13 cellular contexts compared by ENCODE assay signal in genomic region chr2:238290715-238291549, GRCh38. TPM values are rescaled to one million over a fixed set of nuclear protein-coding genes. Genes with fewer than 3 reads are reported as not detected.
DNase-seq lines count a peak whose midpoint lies in the region; ATAC-seq, FAIRE-seq and TF ChIP-seq lines count a peak whose summit lies in the region.
"Had no signal": no experiment of that assay in that cellular context is flagged by ENCODE, and none has a peak within 500 bp of the region (broad histone marks: within the 10 kb centered on the region; RNA-seq: fewer than 3 reads in every experiment).

No MANE protein-coding gene starts in this region.

- ATAC-seq in A549 (peak in 1 of 2 experiments; percentile 29; a peak in 3 of 6 replicates), natural killer cell (no peak)
- ATAC-seq: SK-N-SH treated with all-trans-retinoic acid at 6 μM for 48 hours; stimulated activated naive B cell treated with anti-CD40 and anti-IgM and Interleukin-4, amounts not matched to agents 10 μg/mL and 1 μg/mL and 100 μg/mL, for 72 hours had no signal

- H3K4me3 ChIP-seq in A549 (peak overlapping the region; percentile 18; the same call in 1 of the 3 replicates), bronchial epithelial cell (ENCODE audit: low read depth, low read length) (no peak overlapping the region)

- H3K4me3 Mint-ChIP-seq in natural killer cell: peak overlapping the region; percentile 99

- H3K4me2 ChIP-seq in A549: peak overlapping the region; percentile 92

- TF ChIP-seq CTCF in A549 (IDR thresholded peaks at IDR 0.05) (no peak), bronchial epithelial cell (IDR thresholded peaks at IDR 0.05; ENCODE audit: insufficient read depth, low read length, severe bottlenecking) (no peak), natural killer cell (IDR thresholded peaks at IDR 0.05) (no peak), GM13976 (IDR thresholded peaks at IDR 0.05; ENCODE audit: borderline replicate concordance, control extremely low read depth, extremely low read depth, insufficient read depth, missing control alignments) (no peak)

- no peak for TF ChIP-seq POLR2A in A549 (IDR thresholded peaks at IDR 0.05; ENCODE audit: low read length)

- no peaks in the 10 kb centered on the region for H3K9me3 Mint-ChIP-seq in natural killer cell
- H3K9me3 Mint-ChIP-seq: stimulated activated naive B cell treated with anti-CD40 and anti-IgM and Interleukin-4, amounts not matched to agents 10 μg/mL and 1 μg/mL and 100 μg/mL, for 72 hours had no signal

- H3K9me3 ChIP-seq in A549: no peaks in the 10 kb centered on the region
- H3K9me3 ChIP-seq: neutrophil had no signal

- intact Hi-C loops in natural killer cell (cut with micrococcal nuclease): no loop called here

- H3K4me1 ChIP-seq in A549: peaks cover 62% of the 10 kb centered on the region

- WGBS in A549 (ENCODE audit: missing lambda C conversion rate): 56% methylated on average over 5 of the region's 5 CpGs

- peak overlapping the region; percentile 87 to 97 for H3K27ac ChIP-seq in A549
- H3K27ac ChIP-seq: neutrophil had no signal

- POLR2A ChIA-PET in A549 (lab: Yijun Ruan, JAX): interaction anchor here (0.6 to 1.0 kb wide), 3 partner anchors 9 to 355 kb away, joined by 3 read pairs; partner anchors contain the start of gene HES6

- DNase-seq in A549 (ENCODE audit: low read depth in 1 of 2, low spot score in 1 of 2) (peak; percentile 45 to 91), HT-29 (ENCODE audit: low spot score) (peak; percentile 71), bronchial epithelial cell (ENCODE audit: low read depth) (peak; percentile 40), natural killer cell (no peak), cerebellar cortex (ENCODE audit: low spot score) (no peak), GM13976 (ENCODE audit: low spot score) (no peak), ureter (ENCODE audit: low spot score) (no peak)
- no peak for DNase-seq in central memory CD4-positive, alpha-beta T cell
- DNase-seq: activated naive CD4-positive, alpha-beta T cell treated with anti-CD3 and anti-CD28 coated beads, Interleukin-2, amount 50 U/mL, for 16 hours; KG1; stimulated activated naive B cell treated with anti-CD40 and anti-IgM and Interleukin-4, amounts not matched to agents 10 μg/mL and 1 μg/mL and 100 μg/mL, for 72 hours had no signal

- H3K27me3 Mint-ChIP-seq in natural killer cell (ENCODE audit: low read depth in 2 of 2): peaks cover 0 to 3% of the 10 kb centered on the region in 2 donors

- FAIRE-seq in A549 (lab: Jason Lieb, UNC) (no peak), bronchial epithelial cell (lab: Jason Lieb, UNC) (no peak)

- no peak for TF ChIP-seq RAD21 in A549 (conservative IDR thresholded peaks at IDR 0.05 in 1 of 2, IDR thresholded peaks at IDR 0.05 in 1 of 2)

- no peaks in the 10 kb centered on the region for H3K36me3 ChIP-seq in bronchial epithelial cell (ENCODE audit: control insufficient read depth, insufficient read depth, low read length)
- H3K36me3 ChIP-seq: neutrophil had no signal

- TF ChIP-seq EP300 in A549 (IDR thresholded peaks at IDR 0.05): no peak

- in situ Hi-C loops in GM13976 (cut with MboI; ENCODE audit: low sequenced_read_pairs, unreplicated experiment): no loop called here

- peak overlapping the region; percentile 98 to 99 for H3K27ac Mint-ChIP-seq in natural killer cell

- CTCF ChIA-PET in A549 (lab: Yijun Ruan, JAX): interaction anchor here (0.8 to 22.7 kb wide), 10 partner anchors 9 to 67 kb away, joined by 3 to 351 read pairs (median 4); no protein-coding TSS in a partner anchor

- no peaks in the 10 kb centered on the region for H3K36me3 Mint-ChIP-seq in natural killer cell
- H3K36me3 Mint-ChIP-seq: stimulated activated naive B cell treated with anti-CD40 and anti-IgM and Interleukin-4, amounts not matched to agents 10 μg/mL and 1 μg/mL and 100 μg/mL, for 72 hours had no signal

- H3K4me1 Mint-ChIP-seq in natural killer cell: peaks cover 41 to 46% of the 10 kb centered on the region in 2 donors

- H3K27me3 ChIP-seq in bronchial epithelial cell (ENCODE audit: control insufficient read depth, insufficient read depth, low read length): no peaks in the 10 kb centered on the region

TF ChIP-seq in A549, 52 proteins besides CTCF, POLR2A, EP300 and RAD21 (continues in another document):
- TF ChIP-seq SMC3 (IDR thresholded peaks at IDR 0.05) (no peak), BCL3 (IDR thresholded peaks at IDR 0.05) (no peak), FOSL2 (IDR thresholded peaks at IDR 0.05) (no peak), FOSL2 (CRISPR knock-in tag; IDR thresholded peaks at IDR 0.05) (no peak), E2F6 (IDR thresholded peaks at IDR 0.05; ENCODE audit: borderline replicate concordance, low read depth) (no peak), HOXB13 (CRISPR knock-in tag; IDR thresholded peaks at IDR 0.05; ENCODE audit: low read depth) (peak; percentile 40; the same call in 1 of the 2 replicates), HEYL (CRISPR knock-in tag; IDR thresholded peaks at IDR 0.05) (peak; percentile 63; the same call in 1 of the 2 replicates), ZSCAN20 (CRISPR knock-in tag; IDR thresholded peaks at IDR 0.05) (0 out of 2 replicates have a peak, but pooled peaks have one; percentile 46), POLR2AphosphoS2 (conservative IDR thresholded peaks at IDR 0.05; ENCODE audit: low read length) (no peak), ZC3H11A (IDR thresholded peaks at IDR 0.05) (no peak), MAZ (IDR thresholded peaks at IDR 0.05; ENCODE audit: borderline replicate concordance, low read depth, low read length) (0 out of 2 replicates have a peak, but pooled peaks have one; percentile 7), SREBF2 (IDR thresholded peaks at IDR 0.05) (no peak), HES2 (IDR thresholded peaks at IDR 0.05) (no peak), ESRRA (IDR thresholded peaks at IDR 0.05; ENCODE audit: borderline replicate concordance, low read length) (no peak), TP53 (CRISPR knock-in tag; IDR thresholded peaks at IDR 0.05) (0 out of 2 replicates have a peak, but pooled peaks have one; percentile 10), ELK1 (IDR thresholded peaks at IDR 0.05; ENCODE audit: low read depth, low read length) (no peak), HDAC2 (IDR thresholded peaks at IDR 0.05) (no peak)

RNA-seq across cellular contexts. Expression of gene PER2, which starts 2.5 kb away (rescaled TPM):
- polyA plus RNA-seq in A549 (2011; rRNA removed): 8.5 and 14.4 TPM in 2 replicates
- polyA plus RNA-seq in A549 (2012; cell fraction: cytosol; rRNA removed): 3.6 and 4.8 TPM in 2 replicates
- polyA plus RNA-seq in A549 (2012; cell fraction: nucleus; rRNA removed): 13.6 and 17.0 TPM in 2 replicates
- polyA plus RNA-seq in A549 (2017; fragmentation: RNase III; extraction: RNeasy Plus Mini Kit Qiagen cat#74134 plus additional on column Dnase treatment): 3.4 to 4.2 TPM (median 3.6 TPM) in 3 replicates
- polyA minus RNA-seq in A549 (2011; rRNA and poly(A)+ RNA removed): 48.9 and 52.8 TPM in 2 replicates
- 26.6 and 28.3 TPM in 2 replicates for total RNA-seq in HT-29 (2014; rRNA removed; shearing (Covaris generic))
- total RNA-seq in bronchial epithelial cell: 11.3 and 19.1 TPM in 2 replicates
- total RNA-seq in natural killer cell: 10 to 100 TPM; 26.3 to 32.9 (median 32.6) TPM
- 30.5 TPM for total RNA-seq in ureter

RNA-seq across cellular contexts. Expression of gene TRAF3IP1, which starts 29.4 kb away (rescaled TPM):
- 10.6 and 10.9 TPM in 2 replicates for polyA plus RNA-seq in A549 (2011; rRNA removed)
- 10.9 and 12.1 TPM in 2 replicates for polyA plus RNA-seq in A549 (2012; cell fraction: cytosol; rRNA removed)
- polyA plus RNA-seq in A549 (2012; cell fraction: nucleus; rRNA removed): 9.5 and 9.6 TPM in 2 replicates
- polyA plus RNA-seq in A549 (2017; fragmentation: RNase III; extraction: RNeasy Plus Mini Kit Qiagen cat#74134 plus additional on column Dnase treatment): 19.1 to 20.2 TPM (median 19.2 TPM) in 3 replicates
- polyA minus RNA-seq in A549 (2011; rRNA and poly(A)+ RNA removed): 8.8 and 12.3 TPM in 2 replicates
- total RNA-seq in HT-29 (2014; rRNA removed; shearing (Covaris generic)): 2.4 and 3.6 TPM in 2 replicates
- total RNA-seq in bronchial epithelial cell: 9.2 and 11.4 TPM in 2 replicates
- total RNA-seq in natural killer cell: 10 to 100 TPM in 2 of 3 donors, 1 to 10 TPM in 1; 9.7 to 11.9 (median 11.3) TPM
- total RNA-seq in ureter: 22.4 TPM

RNA-seq across cellular contexts. Expression of gene HES6, which starts 51.1 kb away (rescaled TPM):
- polyA plus RNA-seq in A549 (2011; rRNA removed) (5.2 and 5.4 TPM in 2 replicates), A549 (2017; fragmentation: RNase III; extraction: RNeasy Plus Mini Kit Qiagen cat#74134 plus additional on column Dnase treatment) (6.1 to 7.5 TPM (median 7.3 TPM) in 3 replicates)
- polyA plus RNA-seq in A549 (2012; cell fraction: cytosol; rRNA removed): 12.4 and 18.3 TPM in 2 replicates
- 32.5 and 39.1 TPM in 2 replicates for polyA plus RNA-seq in A549 (2012; cell fraction: nucleus; rRNA removed)
- 1.0 and 1.7 TPM in 2 replicates for polyA minus RNA-seq in A549 (2011; rRNA and poly(A)+ RNA removed)
- total RNA-seq in HT-29 (2014; rRNA removed; shearing (Covaris generic)): 113 and 134 TPM in 2 replicates
- total RNA-seq in bronchial epithelial cell (36.1 and 44.3 TPM in 2 replicates), natural killer cell (10 to 100 TPM; 11.3 to 15.4 (median 13.5) TPM), ureter (3.4 TPM)

Comparison
In these comparisons a context has a peak if more than half of its experiments do, and no peak if none do; other contexts are left out.
1. DNase-seq: peak in A549 (2 of 2), HT-29 (single experiment) and bronchial epithelial cell (single experiment); none in natural killer cell (single experiment), central memory CD4-positive, alpha-beta T cell (single experiment), cerebellar cortex (single experiment), GM13976 (single experiment) and ureter (single experiment).